ENCODE assay signal across 24 cellular contexts in genomic region chr16:2935418-2935817, GRCh38. TPM values are rescaled to one million over a fixed set of nuclear protein-coding genes. Genes with fewer than 3 reads are reported as not detected.
"Had no signal": no experiment of that assay in that cellular context is flagged by ENCODE, and none has a peak within 500 bp of the region (broad histone marks: within the 10 kb centered on the region; RNA-seq: fewer than 3 reads in every experiment).

No MANE protein-coding gene starts in this region.

- H3K27me3 Mint-ChIP-seq: naive B cell, type B pancreatic cell had no signal

- H3K27ac ChIP-seq: brain microvascular endothelial cell, dorsolateral prefrontal cortex, epithelial cell of prostate, neural progenitor cell, ovary, right lobe of liver, stomach, WERI-Rb-1 had no signal

- H3K9me3 Mint-ChIP-seq: endodermal cell; naive B cell; neural progenitor cell; T-helper 1 cell treated with Interleukin-12 subunit alpha and Interleukin-12 subunit beta and Interleukin-4 antibody, amounts not matched to agents 30 μg/mL and 1 μg/mL, for 36 hours; type B pancreatic cell had no signal

- ATAC-seq: mucosa of descending colon had no signal

- H3K4me2 ChIP-seq: neural progenitor cell had no signal

- DNase-seq: activated CD8-positive, alpha-beta memory T cell treated with anti-CD3 and anti-CD28 coated beads, Interleukin-2, amount 50 U/mL, for 4 hours; anterior cingulate cortex; brain microvascular endothelial cell; central memory CD4-positive, alpha-beta T cell; dorsolateral prefrontal cortex; endodermal cell; foreskin fibroblast; hippocampal formation; left cardiac atrium; mesenchymal stem cell; mucosa of descending colon; naive B cell; ovary; right lobe of liver; small intestine; stimulated activated CD4-positive, alpha-beta T cell treated with anti-CD3 and anti-CD28 coated beads, Interleukin-4, amount 100 ng/mL, for 1 hour; stomach; WERI-Rb-1 had no signal

- H3K9me3 ChIP-seq: mucosa of descending colon, ovary, right lobe of liver, stomach had no signal

- H3K27ac Mint-ChIP-seq: endodermal cell; neural progenitor cell; T-helper 1 cell treated with Interleukin-12 subunit alpha and Interleukin-12 subunit beta and Interleukin-4 antibody, amounts not matched to agents 30 μg/mL and 1 μg/mL, for 36 hours; type B pancreatic cell had no signal

- H3K4me1 ChIP-seq: neural progenitor cell, right lobe of liver, stomach had no signal

- H3K4me3 Mint-ChIP-seq: endodermal cell; naive B cell; neural progenitor cell; T-helper 1 cell treated with Interleukin-12 subunit alpha and Interleukin-12 subunit beta and Interleukin-4 antibody, amounts not matched to agents 30 μg/mL and 1 μg/mL, for 36 hours; type B pancreatic cell had no signal

- H3K27me3 ChIP-seq: brain microvascular endothelial cell, dorsolateral prefrontal cortex, neural progenitor cell, ovary, right lobe of liver, stomach had no signal

- H3K9ac ChIP-seq: neural progenitor cell had no signal

- H3K4me1 Mint-ChIP-seq: endodermal cell, neural progenitor cell had no signal

- H2AFZ ChIP-seq: neural progenitor cell had no signal

- H3K4me3 ChIP-seq: dorsolateral prefrontal cortex, mucosa of descending colon, neural progenitor cell, ovary, right lobe of liver, stomach had no signal

- H3K36me3 ChIP-seq: neural progenitor cell, ovary had no signal

RNA-seq across cellular contexts. Expression of gene KREMEN2, which starts 28.7 kb away (rescaled TPM):
- total RNA-seq: glomerular endothelial cell, left cardiac atrium, pulmonary artery endothelial cell, right lobe of liver had no signal
